ENCODE assay signal across 1 cellular context in genomic region chr9:134182554-134183219, GRCh38.
TF ChIP-seq lines count a peak whose summit lies in the region.

No MANE protein-coding gene starts in this region.

TF ChIP-seq in K562, 482 proteins besides CTCF, POLR2A, EP300 and RAD21 (continued from another document):
- TF ChIP-seq OTX1 (CRISPR knock-in tag; IDR thresholded peaks at IDR 0.05) (peak; percentile 31; the same call in 1 of the 2 replicates), PHF20 (IDR thresholded peaks at IDR 0.05; ENCODE audit: partially characterized antibody) (peak; percentile 60), NFE2 (IDR thresholded peaks at IDR 0.05; ENCODE audit: low read depth) (no peak), NR3C1 (CRISPR knock-in tag; IDR thresholded peaks at IDR 0.05) (no peak)
- TF ChIP-seq, protein P1, sequence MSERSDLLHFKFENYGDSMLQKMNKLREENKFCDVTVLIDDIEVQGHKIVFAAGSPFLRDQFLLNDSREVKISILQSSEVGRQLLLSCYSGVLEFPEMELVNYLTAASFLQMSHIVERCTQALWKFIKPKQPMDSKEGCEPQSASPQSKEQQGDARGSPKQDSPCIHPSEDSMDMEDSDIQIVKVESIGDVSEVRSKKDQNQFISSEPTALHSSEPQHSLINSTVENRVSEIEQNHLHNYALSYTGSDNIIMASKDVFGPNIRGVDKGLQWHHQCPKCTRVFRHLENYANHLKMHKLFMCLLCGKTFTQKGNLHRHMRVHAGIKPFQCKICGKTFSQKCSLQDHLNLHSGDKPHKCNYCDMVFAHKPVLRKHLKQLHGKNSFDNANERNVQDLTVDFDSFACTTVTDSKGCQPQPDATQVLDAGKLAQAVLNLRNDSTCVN (CRISPR knock-in tag; IDR thresholded peaks at IDR 0.05): peak; percentile 55; the same call in 1 of the 2 replicates
TF ChIP-seq in K562: peak in this region for 4.
